1 cellular context compared by ENCODE assay signal in the genomic region with DNA sequence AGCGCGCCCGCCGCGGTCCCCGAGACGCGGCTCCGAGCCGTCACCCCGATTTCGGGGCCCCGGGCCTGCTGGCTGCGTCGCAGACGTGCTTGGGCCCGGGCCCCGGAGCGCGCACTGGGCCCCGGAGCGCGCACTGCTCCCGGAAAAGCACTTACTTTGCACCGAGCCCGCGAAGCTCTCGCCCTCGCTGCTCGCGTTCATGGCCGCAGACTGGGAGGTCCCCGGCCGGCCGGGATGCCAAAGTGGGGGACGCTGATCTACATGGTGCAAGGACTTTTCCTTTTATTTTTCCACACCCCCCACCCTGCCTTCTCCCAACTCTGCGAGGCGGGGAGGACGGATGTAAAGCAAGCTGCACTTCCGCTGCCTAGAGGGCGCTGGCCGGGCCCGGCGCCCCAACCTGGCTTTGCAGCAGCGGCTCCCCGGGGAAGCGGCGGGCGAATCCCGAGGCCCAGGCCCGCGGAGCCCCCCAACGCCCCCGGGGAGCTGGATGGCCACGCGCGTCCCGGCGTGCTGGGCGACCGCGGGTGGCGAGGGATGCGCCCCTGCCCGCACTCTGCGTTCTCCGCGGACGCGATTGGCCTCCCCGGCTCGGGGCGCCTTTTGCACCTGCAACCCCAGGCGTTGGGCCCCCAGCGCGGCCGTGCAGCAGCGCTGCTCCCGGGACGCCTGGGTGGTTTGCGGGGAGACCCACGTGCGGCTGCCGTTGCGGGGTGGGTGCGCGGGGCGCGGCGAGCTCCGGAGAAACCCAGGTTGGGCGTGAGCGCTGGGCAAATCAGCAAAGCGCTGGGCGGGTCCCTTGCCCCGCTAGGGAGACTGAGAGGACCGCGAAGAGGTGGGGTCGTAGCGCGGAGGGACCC.
TF ChIP-seq lines count a peak whose summit lies in the region.

A gene (minus strand): TSS at position 344 of the 860 bp plus-strand sequence. CDS start 143 bp downstream, at position 201.

TF ChIP-seq in K562, 482 proteins besides CTCF, POLR2A, EP300 and RAD21 (continued from another document and continues in another):
- TF ChIP-seq, protein P1, sequence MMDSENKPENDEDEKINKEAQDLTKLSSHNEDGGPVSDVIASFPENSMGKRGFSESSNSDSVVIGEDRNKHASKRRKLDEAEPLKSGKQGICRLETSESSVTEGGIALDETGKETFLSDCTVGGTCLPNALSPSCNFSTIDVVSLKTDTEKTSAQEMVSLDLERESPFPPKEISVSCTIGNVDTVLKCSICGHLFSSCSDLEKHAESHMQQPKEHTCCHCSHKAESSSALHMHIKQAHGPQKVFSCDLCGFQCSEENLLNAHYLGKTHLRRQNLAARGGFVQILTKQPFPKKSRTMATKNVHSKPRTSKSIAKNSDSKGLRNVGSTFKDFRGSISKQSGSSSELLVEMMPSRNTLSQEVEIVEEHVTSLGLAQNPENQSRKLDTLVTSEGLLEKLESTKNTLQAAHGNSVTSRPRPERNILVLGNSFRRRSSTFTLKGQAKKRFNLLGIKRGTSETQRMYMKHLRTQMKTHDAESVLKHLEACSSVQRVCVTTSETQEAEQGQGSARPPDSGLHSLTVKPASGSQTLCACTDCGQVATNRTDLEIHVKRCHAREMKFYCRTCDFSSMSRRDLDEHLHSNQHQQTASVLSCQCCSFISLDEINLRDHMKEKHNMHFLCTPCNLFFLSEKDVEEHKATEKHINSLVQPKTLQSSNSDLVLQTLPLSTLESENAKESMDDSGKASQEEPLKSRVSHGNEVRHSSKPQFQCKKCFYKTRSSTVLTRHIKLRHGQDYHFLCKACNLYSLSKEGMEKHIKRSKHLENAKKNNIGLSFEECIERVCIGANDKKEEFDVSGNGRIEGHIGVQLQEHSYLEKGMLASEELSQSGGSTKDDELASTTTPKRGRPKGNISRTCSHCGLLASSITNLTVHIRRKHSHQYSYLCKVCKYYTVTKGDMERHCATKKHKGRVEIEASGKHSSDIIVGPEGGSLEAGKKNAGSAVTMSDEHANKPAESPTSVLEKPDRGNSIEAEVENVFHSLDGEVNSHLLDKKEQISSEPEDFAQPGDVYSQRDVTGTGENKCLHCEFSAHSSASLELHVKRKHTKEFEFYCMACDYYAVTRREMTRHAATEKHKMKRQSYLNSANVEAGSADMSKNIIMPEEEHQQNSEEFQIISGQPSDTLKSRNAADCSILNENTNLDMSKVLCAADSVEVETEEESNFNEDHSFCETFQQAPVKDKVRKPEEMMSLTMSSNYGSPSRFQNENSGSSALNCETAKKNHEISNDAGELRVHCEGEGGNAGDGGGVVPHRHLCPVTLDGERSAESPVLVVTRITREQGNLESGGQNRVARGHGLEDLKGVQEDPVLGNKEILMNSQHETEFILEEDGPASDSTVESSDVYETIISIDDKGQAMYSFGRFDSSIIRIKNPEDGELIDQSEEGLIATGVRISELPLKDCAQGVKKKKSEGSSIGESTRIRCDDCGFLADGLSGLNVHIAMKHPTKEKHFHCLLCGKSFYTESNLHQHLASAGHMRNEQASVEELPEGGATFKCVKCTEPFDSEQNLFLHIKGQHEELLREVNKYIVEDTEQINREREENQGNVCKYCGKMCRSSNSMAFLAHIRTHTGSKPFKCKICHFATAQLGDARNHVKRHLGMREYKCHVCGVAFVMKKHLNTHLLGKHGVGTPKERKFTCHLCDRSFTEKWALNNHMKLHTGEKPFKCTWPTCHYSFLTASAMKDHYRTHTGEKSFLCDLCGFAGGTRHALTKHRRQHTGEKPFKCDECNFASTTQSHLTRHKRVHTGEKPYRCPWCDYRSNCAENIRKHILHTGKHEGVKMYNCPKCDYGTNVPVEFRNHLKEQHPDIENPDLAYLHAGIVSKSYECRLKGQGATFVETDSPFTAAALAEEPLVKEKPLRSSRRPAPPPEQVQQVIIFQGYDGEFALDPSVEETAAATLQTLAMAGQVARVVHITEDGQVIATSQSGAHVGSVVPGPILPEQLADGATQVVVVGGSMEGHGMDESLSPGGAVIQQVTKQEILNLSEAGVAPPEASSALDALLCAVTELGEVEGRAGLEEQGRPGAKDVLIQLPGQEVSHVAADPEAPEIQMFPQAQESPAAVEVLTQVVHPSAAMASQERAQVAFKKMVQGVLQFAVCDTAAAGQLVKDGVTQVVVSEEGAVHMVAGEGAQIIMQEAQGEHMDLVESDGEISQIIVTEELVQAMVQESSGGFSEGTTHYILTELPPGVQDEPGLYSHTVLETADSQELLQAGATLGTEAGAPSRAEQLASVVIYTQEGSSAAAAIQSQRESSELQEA (IDR thresholded peaks at IDR 0.05; ENCODE audit: low read depth) = no peak
- TF ChIP-seq ZNF785 (CRISPR knock-in tag; IDR thresholded peaks at IDR 0.05) (no peak), SNIP1 (IDR thresholded peaks at IDR 0.05; ENCODE audit: low read depth) (no peak), RAD51 (IDR thresholded peaks at IDR 0.05; ENCODE audit: borderline replicate concordance, low read depth) (no peak), NFRKB (IDR thresholded peaks at IDR 0.05; ENCODE audit: low read depth) (0 out of 2 replicates have a peak, but pooled peaks have one; percentile 25), KDM2B (CRISPR knock-in tag; IDR thresholded peaks at IDR 0.05) (0 out of 2 replicates have a peak, but pooled peaks have one; percentile 39), PURB (CRISPR knock-in tag; IDR thresholded peaks at IDR 0.05; ENCODE audit: low read depth) (no peak), RBM25 (IDR thresholded peaks at IDR 0.05; ENCODE audit: low read depth, low read length, severe bottlenecking) (peak; percentile 32), CHD4 (IDR thresholded peaks at IDR 0.05; ENCODE audit: insufficient read depth, insufficient replicate concordance, low read depth, low read length, poor library complexity, severe bottlenecking) (peak; percentile 26), BRCA1 (IDR thresholded peaks at IDR 0.05) (no peak), BRCA1 (CRISPR knock-in tag; IDR thresholded peaks at IDR 0.05) (no peak), LCOR (CRISPR knock-in tag; IDR thresholded peaks at IDR 0.05) (no peak), PML (IDR thresholded peaks at IDR 0.05; ENCODE audit: low read length) (peak; percentile 27; the same call in 1 of the 2 replicates), YY1 (IDR thresholded peaks at IDR 0.05; ENCODE audit: borderline replicate concordance in 1 of 3, control insufficient read depth in 1 of 3, extremely low read depth in 1 of 3, insufficient read depth in 3 of 3, insufficient read length in 1 of 3, insufficient replicate concordance in 2 of 3, low read depth in 1 of 3, low read length in 2 of 3) (peak in 2 of 3 experiments; percentile 40 to 55), NR2C2 (CRISPR knock-in tag; IDR thresholded peaks at IDR 0.05) (no peak), NR2C2 (tag; IDR thresholded peaks at IDR 0.05) (peak; percentile 31; the same call in 1 of the 2 replicates), TBP (optimal IDR thresholded peaks at IDR 0.05; ENCODE audit: low read depth, low read length) (peak; percentile 68), RNF2 (IDR thresholded peaks at IDR 0.05) (peak; percentile 47; the same call in 1 of the 2 replicates), NONO (IDR thresholded peaks at IDR 0.05; ENCODE audit: low read depth in 2 of 2, low read length in 1 of 2) (0 out of 4 replicates have a peak, but pooled peaks of 1 of the 2 experiments have one; percentile 56), GABPA (tag; conservative IDR thresholded peaks at IDR 0.05; ENCODE audit: low read depth) (peak; percentile 95), NEUROD1 (IDR thresholded peaks at IDR 0.05; ENCODE audit: borderline replicate concordance, low read depth, low read length, partially characterized antibody) (peak; percentile 27), CXXC5 (CRISPR knock-in tag; IDR thresholded peaks at IDR 0.05) (peak; percentile 87), EP400 (IDR thresholded peaks at IDR 0.05) (peak; percentile 71; the same call in 1 of the 2 replicates), PHF20 (IDR thresholded peaks at IDR 0.05; ENCODE audit: partially characterized antibody) (peak; percentile 72), RBFOX2 (IDR thresholded peaks at IDR 0.05; ENCODE audit: low read depth, low read length) (peak; percentile 91), RBBP5 (IDR thresholded peaks at IDR 0.05; ENCODE audit: borderline replicate concordance, insufficient read depth, low read length, poor library complexity, severe bottlenecking) (peak; percentile 79), ETV1 (tag; conservative IDR thresholded peaks at IDR 0.05; ENCODE audit: low read depth) (peak; percentile 96), HIVEP1 (CRISPR knock-in tag; IDR thresholded peaks at IDR 0.05) (peak; percentile 15; the same call in 1 of the 2 replicates)
- TF ChIP-seq, protein P2, sequence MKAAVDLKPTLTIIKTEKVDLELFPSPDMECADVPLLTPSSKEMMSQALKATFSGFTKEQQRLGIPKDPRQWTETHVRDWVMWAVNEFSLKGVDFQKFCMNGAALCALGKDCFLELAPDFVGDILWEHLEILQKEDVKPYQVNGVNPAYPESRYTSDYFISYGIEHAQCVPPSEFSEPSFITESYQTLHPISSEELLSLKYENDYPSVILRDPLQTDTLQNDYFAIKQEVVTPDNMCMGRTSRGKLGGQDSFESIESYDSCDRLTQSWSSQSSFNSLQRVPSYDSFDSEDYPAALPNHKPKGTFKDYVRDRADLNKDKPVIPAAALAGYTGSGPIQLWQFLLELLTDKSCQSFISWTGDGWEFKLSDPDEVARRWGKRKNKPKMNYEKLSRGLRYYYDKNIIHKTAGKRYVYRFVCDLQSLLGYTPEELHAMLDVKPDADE (conservative IDR thresholded peaks at IDR 0.05; ENCODE audit: control insufficient read depth, low read depth, low read length) = peak; percentile 59; the same call in 1 of the 2 replicates
- TF ChIP-seq, protein P3, sequence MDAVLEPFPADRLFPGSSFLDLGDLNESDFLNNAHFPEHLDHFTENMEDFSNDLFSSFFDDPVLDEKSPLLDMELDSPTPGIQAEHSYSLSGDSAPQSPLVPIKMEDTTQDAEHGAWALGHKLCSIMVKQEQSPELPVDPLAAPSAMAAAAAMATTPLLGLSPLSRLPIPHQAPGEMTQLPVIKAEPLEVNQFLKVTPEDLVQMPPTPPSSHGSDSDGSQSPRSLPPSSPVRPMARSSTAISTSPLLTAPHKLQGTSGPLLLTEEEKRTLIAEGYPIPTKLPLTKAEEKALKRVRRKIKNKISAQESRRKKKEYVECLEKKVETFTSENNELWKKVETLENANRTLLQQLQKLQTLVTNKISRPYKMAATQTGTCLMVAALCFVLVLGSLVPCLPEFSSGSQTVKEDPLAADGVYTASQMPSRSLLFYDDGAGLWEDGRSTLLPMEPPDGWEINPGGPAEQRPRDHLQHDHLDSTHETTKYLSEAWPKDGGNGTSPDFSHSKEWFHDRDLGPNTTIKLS (IDR thresholded peaks at IDR 0.05; ENCODE audit: borderline replicate concordance, low read depth) = 0 out of 2 replicates have a peak, but pooled peaks have one; percentile 42
- TF ChIP-seq, protein P4, sequence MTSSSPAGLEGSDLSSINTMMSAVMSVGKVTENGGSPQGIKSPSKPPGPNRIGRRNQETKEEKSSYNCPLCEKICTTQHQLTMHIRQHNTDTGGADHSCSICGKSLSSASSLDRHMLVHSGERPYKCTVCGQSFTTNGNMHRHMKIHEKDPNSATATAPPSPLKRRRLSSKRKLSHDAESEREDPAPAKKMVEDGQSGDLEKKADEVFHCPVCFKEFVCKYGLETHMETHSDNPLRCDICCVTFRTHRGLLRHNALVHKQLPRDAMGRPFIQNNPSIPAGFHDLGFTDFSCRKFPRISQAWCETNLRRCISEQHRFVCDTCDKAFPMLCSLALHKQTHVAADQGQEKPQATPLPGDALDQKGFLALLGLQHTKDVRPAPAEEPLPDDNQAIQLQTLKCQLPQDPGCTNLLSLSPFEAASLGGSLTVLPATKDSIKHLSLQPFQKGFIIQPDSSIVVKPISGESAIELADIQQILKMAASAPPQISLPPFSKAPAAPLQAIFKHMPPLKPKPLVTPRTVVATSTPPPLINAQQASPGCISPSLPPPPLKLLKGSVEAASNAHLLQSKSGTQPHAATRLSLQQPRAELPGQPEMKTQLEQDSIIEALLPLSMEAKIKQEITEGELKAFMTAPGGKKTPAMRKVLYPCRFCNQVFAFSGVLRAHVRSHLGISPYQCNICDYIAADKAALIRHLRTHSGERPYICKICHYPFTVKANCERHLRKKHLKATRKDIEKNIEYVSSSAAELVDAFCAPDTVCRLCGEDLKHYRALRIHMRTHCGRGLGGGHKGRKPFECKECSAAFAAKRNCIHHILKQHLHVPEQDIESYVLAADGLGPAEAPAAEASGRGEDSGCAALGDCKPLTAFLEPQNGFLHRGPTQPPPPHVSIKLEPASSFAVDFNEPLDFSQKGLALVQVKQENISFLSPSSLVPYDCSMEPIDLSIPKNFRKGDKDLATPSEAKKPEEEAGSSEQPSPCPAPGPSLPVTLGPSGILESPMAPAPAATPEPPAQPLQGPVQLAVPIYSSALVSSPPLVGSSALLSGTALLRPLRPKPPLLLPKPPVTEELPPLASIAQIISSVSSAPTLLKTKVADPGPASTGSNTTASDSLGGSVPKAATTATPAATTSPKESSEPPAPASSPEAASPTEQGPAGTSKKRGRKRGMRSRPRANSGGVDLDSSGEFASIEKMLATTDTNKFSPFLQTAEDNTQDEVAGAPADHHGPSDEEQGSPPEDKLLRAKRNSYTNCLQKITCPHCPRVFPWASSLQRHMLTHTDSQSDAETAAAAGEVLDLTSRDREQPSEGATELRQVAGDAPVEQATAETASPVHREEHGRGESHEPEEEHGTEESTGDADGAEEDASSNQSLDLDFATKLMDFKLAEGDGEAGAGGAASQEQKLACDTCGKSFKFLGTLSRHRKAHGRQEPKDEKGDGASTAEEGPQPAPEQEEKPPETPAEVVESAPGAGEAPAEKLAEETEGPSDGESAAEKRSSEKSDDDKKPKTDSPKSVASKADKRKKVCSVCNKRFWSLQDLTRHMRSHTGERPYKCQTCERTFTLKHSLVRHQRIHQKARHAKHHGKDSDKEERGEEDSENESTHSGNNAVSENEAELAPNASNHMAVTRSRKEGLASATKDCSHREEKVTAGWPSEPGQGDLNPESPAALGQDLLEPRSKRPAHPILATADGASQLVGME (CRISPR knock-in tag; IDR thresholded peaks at IDR 0.05) = peak; percentile 63; the same call in 1 of the 2 replicates
- TF ChIP-seq, protein P5, sequence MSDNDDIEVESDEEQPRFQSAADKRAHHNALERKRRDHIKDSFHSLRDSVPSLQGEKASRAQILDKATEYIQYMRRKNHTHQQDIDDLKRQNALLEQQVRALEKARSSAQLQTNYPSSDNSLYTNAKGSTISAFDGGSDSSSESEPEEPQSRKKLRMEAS (CRISPR knock-in tag; IDR thresholded peaks at IDR 0.05) = peak; percentile 67; the same call in 1 of the 2 replicates
- TF ChIP-seq, protein P6, sequence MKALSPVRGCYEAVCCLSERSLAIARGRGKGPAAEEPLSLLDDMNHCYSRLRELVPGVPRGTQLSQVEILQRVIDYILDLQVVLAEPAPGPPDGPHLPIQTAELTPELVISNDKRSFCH (CRISPR knock-in tag; IDR thresholded peaks at IDR 0.05) = no peak
- TF ChIP-seq, protein P6 (tag; IDR thresholded peaks at IDR 0.05) = no peak; the same call in 1 of the 2 replicates
- TF ChIP-seq, protein P7, sequence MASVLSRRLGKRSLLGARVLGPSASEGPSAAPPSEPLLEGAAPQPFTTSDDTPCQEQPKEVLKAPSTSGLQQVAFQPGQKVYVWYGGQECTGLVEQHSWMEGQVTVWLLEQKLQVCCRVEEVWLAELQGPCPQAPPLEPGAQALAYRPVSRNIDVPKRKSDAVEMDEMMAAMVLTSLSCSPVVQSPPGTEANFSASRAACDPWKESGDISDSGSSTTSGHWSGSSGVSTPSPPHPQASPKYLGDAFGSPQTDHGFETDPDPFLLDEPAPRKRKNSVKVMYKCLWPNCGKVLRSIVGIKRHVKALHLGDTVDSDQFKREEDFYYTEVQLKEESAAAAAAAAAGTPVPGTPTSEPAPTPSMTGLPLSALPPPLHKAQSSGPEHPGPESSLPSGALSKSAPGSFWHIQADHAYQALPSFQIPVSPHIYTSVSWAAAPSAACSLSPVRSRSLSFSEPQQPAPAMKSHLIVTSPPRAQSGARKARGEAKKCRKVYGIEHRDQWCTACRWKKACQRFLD (CRISPR knock-in tag; IDR thresholded peaks at IDR 0.05) = peak; percentile 71; the same call in 1 of the 2 replicates
